Comparison of ENCODE assay signal across 8 cellular contexts in the genomic region with DNA sequence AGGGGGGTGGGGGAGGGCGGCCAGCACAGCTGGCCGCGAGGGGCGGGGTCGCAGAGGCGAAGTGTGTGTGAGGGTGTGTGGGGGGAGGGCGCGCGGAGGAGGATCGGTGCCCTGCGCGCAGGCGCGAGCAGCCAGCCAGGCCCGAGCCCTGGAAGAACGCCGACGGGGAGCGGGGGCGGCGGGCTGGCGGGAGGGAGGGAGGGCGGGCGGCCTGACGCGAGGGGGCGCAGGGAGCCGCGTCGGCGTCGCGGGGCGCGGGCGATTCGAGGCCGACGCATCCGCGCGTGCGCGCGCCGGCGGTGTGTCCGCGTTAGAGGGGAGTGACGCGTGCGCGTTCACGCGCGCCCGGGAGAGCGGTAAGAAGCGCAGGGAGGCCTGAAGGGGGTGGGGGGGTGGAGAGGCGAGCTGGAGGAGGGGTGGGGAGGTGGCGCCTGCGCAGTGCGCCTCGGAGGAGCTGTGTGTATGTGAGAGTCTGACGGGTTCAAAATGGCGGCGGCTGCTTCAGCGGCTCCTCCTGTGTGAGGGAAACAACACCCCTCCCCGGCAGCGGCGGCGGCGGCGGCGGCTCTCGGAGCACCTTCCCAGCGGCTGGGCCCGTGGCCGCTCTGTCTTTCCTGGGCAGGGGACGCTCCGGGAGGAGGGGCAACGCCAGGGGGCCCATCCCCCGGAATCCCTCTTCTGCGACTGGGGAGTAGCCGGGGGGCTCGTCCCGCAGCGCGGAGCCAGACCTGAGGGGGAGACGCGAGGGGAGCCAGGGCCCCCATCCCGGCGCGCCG. TPM values are rescaled to one million over a fixed set of nuclear protein-coding genes. Genes with fewer than 3 reads are reported as not detected.
DNase-seq lines count a peak whose midpoint lies in the region; ATAC-seq and TF ChIP-seq lines count a peak whose summit lies in the region.

A gene (plus strand): TSS at position 463 of the 776 bp plus-strand sequence. CDS start 2,054 bp downstream, outside the sequence.

- intact Hi-C loops in activated B cell treated with CpG ODN at 0.5 μM for 24 hours (cut with micrococcal nuclease) = loop anchor here (1.0 to 10.0 kb wide), 5 partner anchors 48 to 686 kb away; a partner anchor contains a TSS

- peak within 1 kb of the TSS; percentile 91 for H3K4me3 Mint-ChIP-seq in activated B cell treated with CpG ODN at 0.5 μM for 24 hours

- CTCF ChIA-PET in AG04450 (lab: Charles Lee) (interaction anchor here (0.6 to 1.0 kb wide), 9 partner anchors 9 to 969 kb away, joined by 3 to 4 read pairs (median 3); no protein-coding TSS in a partner anchor), activated B cell treated with CpG ODN at 0.5 μM for 24 hours (lab: Charles Lee) (interaction anchor here (0.9 to 1.5 kb wide), 2 partner anchors 39 to 234 kb away, joined by 3 read pairs; a partner anchor contains a TSS)

- peaks cover 43% of the 10 kb centered on the region for H4K20me1 ChIP-seq in smooth muscle cell (ENCODE audit: low read depth)

- peaks cover 44% of the 10 kb centered on the region for H3K79me2 ChIP-seq in smooth muscle cell (ENCODE audit: low read depth)

- DNase-seq in AG04450 (ENCODE audit: low read depth, low spot score) (peak; percentile 98), NCI-H226 (peak; percentile 95), activated B cell treated with CpG ODN at 0.5 μM for 24 hours (peak; percentile 93), cardiac fibroblast (ENCODE audit: low read depth in 2 of 2) (peak; percentile 99), iPS-NIHi7 (ENCODE audit: extremely low spot score) (peak; percentile 99), smooth muscle cell (lab: John Stamatoyannopoulos, UW; ENCODE audit: unreplicated experiment) (peak; percentile 98)

- H3K36me3 ChIP-seq in smooth muscle cell (ENCODE audit: low read depth) = no peaks in the 10 kb centered on the region

- peak within 1 kb of the TSS; percentile 97 for H3K9ac ChIP-seq in smooth muscle cell (ENCODE audit: low read depth)

- H3K4me1 Mint-ChIP-seq in activated B cell treated with CpG ODN at 0.5 μM for 24 hours = peaks cover 36% of the 10 kb centered on the region

- POLR2A ChIA-PET in AG04450 (lab: Yijun Ruan, JAX) (interaction anchor here (1.0 to 1.4 kb wide), 2 partner anchors 39 to 121 kb away, joined by 4 to 12 read pairs; no protein-coding TSS in a partner anchor), activated B cell treated with CpG ODN at 0.5 μM for 24 hours (lab: Charles Lee) (interaction anchor here (0.6 to 2.2 kb wide), 20 partner anchors 9 to 746 kb away, joined by 3 to 16 read pairs (median 3); a partner anchor contains a TSS)

- H3K27me3 ChIP-seq in AG04450 (ENCODE audit: control insufficient read depth, insufficient read depth, low read length) (no peaks in the 10 kb centered on the region), smooth muscle cell (ENCODE audit: low read depth) (no peaks in the 10 kb centered on the region)

- H3K9me3 Mint-ChIP-seq in activated B cell treated with CpG ODN at 0.5 μM for 24 hours = no peaks in the 10 kb centered on the region

- TF ChIP-seq POLR2A in GM18951 (IDR thresholded peaks at IDR 0.05; ENCODE audit: extremely low read depth, insufficient read depth, insufficient read length) = peak; percentile 71

- in situ Hi-C loops in GM18951 (cut with MboI; ENCODE audit: low sequenced_read_pairs, unreplicated experiment) = no loop called here

- ATAC-seq in HG03196 (IDR thresholded peaks at IDR 0.05; ENCODE audit: unreplicated experiment) = peak; percentile 59
- ATAC-seq in activated B cell treated with CpG ODN at 0.5 μM for 24 hours (ENCODE audit: low read depth) = peak; percentile 76

- peak within 1 kb of the TSS; percentile 91 for H3K27ac Mint-ChIP-seq in activated B cell treated with CpG ODN at 0.5 μM for 24 hours

- peaks cover 25% of the 10 kb centered on the region for H3K36me3 Mint-ChIP-seq in activated B cell treated with CpG ODN at 0.5 μM for 24 hours (ENCODE audit: low read depth)

- H3K4me2 ChIP-seq in smooth muscle cell = peak within 1 kb of the TSS; percentile 97

- H3K4me3 ChIP-seq in AG04450 (ENCODE audit: low read depth, low read length) (peak within 1 kb of the TSS; percentile 95), cardiac fibroblast (replicated peaks in 1 of 2; ENCODE audit: low read depth in 2 of 2, low read length in 2 of 2) (peak within 1 kb of the TSS; percentile 85 to 96), smooth muscle cell (peak within 1 kb of the TSS; percentile 78)

- TF ChIP-seq CTCF in AG04450 (IDR thresholded peaks at IDR 0.05; ENCODE audit: low read depth, low read length) (no peak), activated B cell treated with CpG ODN at 0.5 μM for 24 hours (IDR thresholded peaks at IDR 0.05) (no peak), cardiac fibroblast (IDR thresholded peaks at IDR 0.05; ENCODE audit: low read depth, low read length) (no peak), smooth muscle cell (IDR thresholded peaks at IDR 0.05; ENCODE audit: borderline replicate concordance, insufficient read depth, poor library complexity, severe bottlenecking) (peak; percentile 21)

- no peaks in the 10 kb centered on the region for H3K27me3 Mint-ChIP-seq in activated B cell treated with CpG ODN at 0.5 μM for 24 hours

- peaks cover 25% of the 10 kb centered on the region for H3K4me1 ChIP-seq in smooth muscle cell (ENCODE audit: low read depth)

- H3K27ac ChIP-seq in AG04450 (ENCODE audit: low read depth, low read length) (peak within 1 kb of the TSS; percentile 68), smooth muscle cell (ENCODE audit: low read depth) (peak within 1 kb of the TSS; percentile 93)

- peak within 1 kb of the TSS; percentile 81 for H2AFZ ChIP-seq in smooth muscle cell (ENCODE audit: low read depth)

- H3F3A ChIP-seq in smooth muscle cell (ENCODE audit: low read depth) = peaks cover 21% of the 10 kb centered on the region

- WGBS in smooth muscle cell (ENCODE audit: low lambda C conversion rate) = 0% methylated on average over 11 of the region's 95 CpGs

- H3K9me3 ChIP-seq in AG04450 (ENCODE audit: control insufficient read depth, insufficient read depth, low read length) = no peaks in the 10 kb centered on the region
- no peaks in the 10 kb centered on the region for H3K9me3 ChIP-seq in smooth muscle cell (replicated peaks; ENCODE audit: low read depth)

RNA-seq across cellular contexts. Expression of the gene that starts here (rescaled TPM):
- polyA plus RNA-seq in AG04450 (2011; rRNA removed) (52.2 and 53.0 TPM in 2 replicates), smooth muscle cell (18.9 and 21.6 TPM in 2 replicates)
- 115 and 122 TPM in 2 replicates for polyA minus RNA-seq in AG04450 (2011; rRNA and poly(A)+ RNA removed)
- total RNA-seq in activated B cell treated with CpG ODN at 0.5 μM for 24 hours (141 and 160 TPM in 2 replicates), smooth muscle cell (42.0 and 44.9 TPM in 2 replicates)

Comparison
In these comparisons a context has a peak if more than half of its experiments do, and no peak if none do; other contexts are left out.
1. Peak in every context shown above with its lines: DNase-seq, ATAC-seq, H3K4me3 ChIP-seq and H3K27ac ChIP-seq.